In genomic region chr19:34173145-34173956, GRCh38 we compare ENCODE assay signal across 8 cellular contexts. TPM values are rescaled to one million over a fixed set of nuclear protein-coding genes. Genes with fewer than 3 reads are reported as not detected.
A peak's percentile ranks its signal among the peaks of the same experiment; 100 is the strongest.
DNase-seq lines count a peak whose midpoint lies in the region; ATAC-seq lines count a peak whose summit lies in the region.

No MANE protein-coding gene starts in this region.

- ATAC-seq in HG03135 (IDR thresholded peaks at IDR 0.05; ENCODE audit: unreplicated experiment) (peak; percentile 8), HG03095 (IDR thresholded peaks at IDR 0.05; ENCODE audit: unreplicated experiment) (no peak)

- DNase-seq in COLO668 (lab: John Stamatoyannopoulos, UW; ENCODE audit: unreplicated experiment) (peak; percentile 26), SK-N-DZ (ENCODE audit: low spot score) (peak; percentile 12), caudate nucleus (lab: John Stamatoyannopoulos, UW) (peak in 12 of 61 donors; percentile 12 to 41 (median 32)), kidney tubule cell (ENCODE audit: low spot score) (peak; percentile 91), GM19238 (ENCODE audit: insufficient read length, low spot score) (no peak)
- DNase-seq in stimulated activated CD4-positive, alpha-beta T cell treated with anti-CD3 and anti-CD28 coated beads, TNF-alpha, amount 100 ng/mL, for 24 hours (ENCODE audit: low read depth in 3 of 3), result peak in 2 of 3 experiments; percentile 2 to 8

- peak overlapping the region; percentile 96 for H3K27ac ChIP-seq in caudate nucleus (ENCODE audit: low read depth, low read length)

RNA-seq across cellular contexts. Expression of gene LSM14A, which starts 1.0 kb away (rescaled TPM):
- polyA plus RNA-seq in SK-N-DZ (2014; cell fraction: cytosol; rRNA removed), result 67.5 and 74.4 TPM in 2 replicates
- polyA plus RNA-seq in SK-N-DZ (2014; cell fraction: nucleus; rRNA removed), result 25.4 and 29.1 TPM in 2 replicates
